In the genomic region with DNA sequence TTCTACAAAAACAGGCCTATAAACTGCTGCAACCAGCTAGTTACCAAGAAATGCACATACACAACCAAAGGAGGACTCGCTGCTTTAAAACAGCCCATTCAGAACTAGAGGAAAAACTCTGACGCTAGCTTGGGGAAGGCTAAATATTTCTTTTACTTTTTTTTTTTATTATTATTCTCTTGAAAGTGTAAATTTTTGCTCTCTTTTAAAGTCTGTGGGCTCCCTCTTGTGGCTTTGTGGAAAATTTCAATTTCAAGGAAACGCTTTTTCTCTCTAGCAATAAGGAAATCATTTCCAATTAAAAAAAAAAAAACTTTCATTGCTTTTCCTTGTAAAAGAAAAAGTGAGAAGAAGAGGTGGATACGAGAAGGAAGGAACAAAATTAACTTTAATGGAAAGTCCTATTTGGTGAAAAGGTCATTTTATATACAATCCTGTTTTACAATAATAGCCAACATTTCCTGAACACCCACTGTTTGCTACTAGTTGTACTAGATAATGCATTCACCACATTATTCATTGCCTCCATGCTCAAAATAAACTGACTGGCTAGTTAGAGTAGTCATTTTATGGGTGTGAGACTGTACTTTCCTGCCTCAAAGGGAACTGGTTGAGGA, we compare ENCODE assay signal across 8 cellular contexts. TPM values are rescaled to one million over a fixed set of nuclear protein-coding genes. Genes with fewer than 3 reads are reported as not detected.
A peak's percentile ranks its signal among the peaks of the same experiment; 100 is the strongest.
DNase-seq lines count a peak whose midpoint lies in the region; ATAC-seq and TF ChIP-seq lines count a peak whose summit lies in the region.

No MANE protein-coding gene starts in this region.

- peak; percentile 68 for TF ChIP-seq CTCF in left ventricle myocardium inferior (IDR thresholded peaks at IDR 0.05; ENCODE audit: borderline replicate concordance)

- peaks cover 24% of the 10 kb centered on the region for H3K4me1 ChIP-seq in left ventricle myocardium inferior

- no peaks in the 10 kb centered on the region for H3K9me3 ChIP-seq in left ventricle myocardium inferior (replicated peaks)

- H3K36me3 ChIP-seq in left ventricle myocardium inferior, result peaks cover 34% of the 10 kb centered on the region

- H3K27me3 ChIP-seq in left ventricle myocardium inferior (ENCODE audit: low read depth), result no peaks in the 10 kb centered on the region

- H3K27ac ChIP-seq in left ventricle myocardium inferior (replicated peaks), result no peak overlapping the region

- intact Hi-C loops in left ventricle myocardium inferior (cut with micrococcal nuclease) (loop anchor here (5.0 kb wide), 1 partner anchor 256 kb away; no protein-coding TSS in a partner anchor), left cardiac atrium (cut with DNase I) (loop anchor here (5.0 to 10.0 kb wide), 3 partner anchors 156 to 264 kb away; no protein-coding TSS in a partner anchor)

- no peak overlapping the region for H3K4me3 ChIP-seq in left ventricle myocardium inferior

- DNase-seq in left ventricle myocardium inferior (no peak), left cardiac atrium (no peak), OCI-M1 (lab: John Stamatoyannopoulos, UW) (peak; percentile 58), fibroblast of peridontal ligament (ENCODE audit: extremely low read depth) (peak; percentile 63), retina (peak; percentile 61), cortex of kidney (lab: John Stamatoyannopoulos, UW) (no peak), HK-2 (ENCODE audit: unreplicated experiment) (no peak), activated T-cell treated with anti-CD3 and anti-CD28 coated beads for 4 hours (no peak)

- no peak for ATAC-seq in left cardiac atrium

RNA-seq across cellular contexts. Expression of gene SAMMSON, which starts 51.2 kb away (rescaled TPM):
- total RNA-seq in left ventricle myocardium inferior (not detected), left cardiac atrium (not detected)

Comparison
In these comparisons a context has a peak if more than half of its experiments do, and no peak if none do; other contexts are left out.
1. DNase-seq: peak in OCI-M1 (single experiment), fibroblast of peridontal ligament (single experiment) and retina (single experiment); none in left ventricle myocardium inferior (single experiment), left cardiac atrium (single experiment), cortex of kidney (single experiment), HK-2 (single experiment) and activated T-cell treated with anti-CD3 and anti-CD28 coated beads for 4 hours (single experiment).